In the genomic region with DNA sequence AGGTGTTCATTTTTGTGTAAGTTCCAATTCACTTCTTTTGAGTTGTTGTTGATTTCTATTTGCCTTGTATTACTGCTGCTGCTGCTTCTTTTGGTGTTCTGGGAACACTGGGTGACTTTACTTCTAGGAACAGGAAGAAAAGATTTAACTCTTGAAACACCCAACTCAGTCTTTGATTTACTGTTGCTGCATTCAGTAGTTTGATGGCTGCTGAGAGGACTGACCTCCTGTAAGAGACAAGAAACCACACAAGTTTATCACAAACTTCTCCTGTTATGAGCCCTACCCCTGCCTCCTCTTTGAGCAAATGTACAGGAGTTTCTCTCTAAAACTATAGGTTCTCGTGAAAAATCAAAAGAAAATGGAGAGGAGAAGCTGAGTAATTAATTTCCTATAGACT, we compare ENCODE assay signal across 18 cellular contexts.
DNase-seq lines count a peak whose midpoint lies in the region; ATAC-seq and TF ChIP-seq lines count a peak whose summit lies in the region.
"Had no signal": no experiment of that assay in that cellular context is flagged by ENCODE, and none has a peak within 500 bp of the region (broad histone marks: within the 10 kb centered on the region; RNA-seq: fewer than 3 reads in every experiment).

No MANE protein-coding gene starts in this region.

- H3K36me3 ChIP-seq in cardiac muscle cell = peaks cover 13% of the 10 kb centered on the region
- H3K36me3 ChIP-seq: BE2C; BLaER1 treated with 17β-estradiol and CSF1 and Interleukin-3, amounts not matched to agents 10 nM and 100 nM; HAP-1 had no signal

- H3K27me3 Mint-ChIP-seq in progenitor cell of endocrine pancreas = no peaks in the 10 kb centered on the region
- H3K27me3 Mint-ChIP-seq: CD8-positive, alpha-beta memory T cell had no signal

- H3K9me3 Mint-ChIP-seq in progenitor cell of endocrine pancreas (ENCODE audit: low read depth) = peaks cover 2% of the 10 kb centered on the region
- H3K9me3 Mint-ChIP-seq: CD4-positive, alpha-beta T cell; CD8-positive, alpha-beta memory T cell had no signal

- H3K27ac ChIP-seq in cardiac muscle cell = peak overlapping the region; percentile 64
- H3K27ac ChIP-seq: 22Rv1; BLaER1 treated with 17β-estradiol and CSF1 and Interleukin-3, amounts not matched to agents 10 nM and 100 nM had no signal

- H3K4me1 ChIP-seq in cardiac muscle cell (ENCODE audit: low read depth) = peaks cover 12% of the 10 kb centered on the region
- H3K4me1 ChIP-seq: BE2C; BLaER1 treated with 17β-estradiol and CSF1 and Interleukin-3, amounts not matched to agents 10 nM and 100 nM; HAP-1 had no signal

- TF ChIP-seq CTCF in cardiac muscle cell (IDR thresholded peaks at IDR 0.05; ENCODE audit: low read depth, low read length) (no peak), progenitor cell of endocrine pancreas (IDR thresholded peaks at IDR 0.05; ENCODE audit: unreplicated experiment) (no peak)

- H3K27me3 ChIP-seq in cardiac muscle cell = no peaks in the 10 kb centered on the region
- H3K27me3 ChIP-seq: BE2C; BLaER1 treated with 17β-estradiol and CSF1 and Interleukin-3, amounts not matched to agents 10 nM and 100 nM had no signal

- H3K4me1 Mint-ChIP-seq in progenitor cell of endocrine pancreas (ENCODE audit: low read depth) = peaks cover 4% of the 10 kb centered on the region
- H3K4me1 Mint-ChIP-seq: CD14-positive monocyte; CD8-positive, alpha-beta memory T cell had no signal

- intact Hi-C loops in Right ventricle myocardium superior (cut with DNase I) = no loop called here

- no peak for ATAC-seq in Right ventricle myocardium superior (ENCODE audit: poor library complexity)

- DNase-seq in cardiac muscle cell (ENCODE audit: low read depth in 1 of 2, low spot score in 1 of 2) = no peak
- no peak for DNase-seq in Right ventricle myocardium superior
- DNase-seq in OCI-M1 (lab: John Stamatoyannopoulos, UW) = peak; percentile 63
- DNase-seq in progenitor cell of endocrine pancreas (ENCODE audit: low spot score, unreplicated experiment) = no peak
- no peak for DNase-seq in SKM-1 treated with dmso at 0.1 percent for 144 hours (lab: John Stamatoyannopoulos, UW; ENCODE audit: unreplicated experiment)
- DNase-seq in NCI-H526 treated with DMSO at 0.1 percent for 48 hours (lab: John Stamatoyannopoulos, UW) = no peak
- DNase-seq: BE2C; CD4-positive, alpha-beta T cell; CD8-positive, alpha-beta memory T cell; DMS 273 treated with DMSO at 0.1 percent for 48 hours; DMS53; DMS79 treated with DMSO at 0.1 percent for 48 hours; GOT3; HFFc6 had no signal

- peak overlapping the region; percentile 31 for H3K27ac Mint-ChIP-seq in progenitor cell of endocrine pancreas
- H3K27ac Mint-ChIP-seq: CD14-positive monocyte; CD4-positive, alpha-beta T cell; CD8-positive, alpha-beta memory T cell; HFFc6 had no signal

- H3K4me3 ChIP-seq in cardiac muscle cell = no peak overlapping the region
- H3K4me3 ChIP-seq: BLaER1 treated with 17β-estradiol and CSF1 and Interleukin-3, amounts not matched to agents 10 nM and 100 nM; HAP-1 had no signal

- H3K9me3 ChIP-seq in cardiac muscle cell (ENCODE audit: low read depth) = no peaks in the 10 kb centered on the region
- H3K9me3 ChIP-seq: BE2C; BLaER1 treated with 17β-estradiol and CSF1 and Interleukin-3, amounts not matched to agents 10 nM and 100 nM; HAP-1 had no signal

- no peak overlapping the region for H3K4me3 Mint-ChIP-seq in progenitor cell of endocrine pancreas (ENCODE audit: low read depth)
- H3K4me3 Mint-ChIP-seq: CD14-positive monocyte; CD4-positive, alpha-beta T cell; CD8-positive, alpha-beta memory T cell; HFFc6 had no signal

- no peaks in the 10 kb centered on the region for H3K36me3 Mint-ChIP-seq in progenitor cell of endocrine pancreas (ENCODE audit: insufficient read depth)
- H3K36me3 Mint-ChIP-seq: CD14-positive monocyte; CD8-positive, alpha-beta memory T cell had no signal
